1 cellular context compared by ENCODE assay signal in genomic region chr3:47282424-47283192, GRCh38.
A peak's percentile ranks its signal among the peaks of the same experiment; 100 is the strongest.
TF ChIP-seq lines count a peak whose summit lies in the region.

TSS of gene KIF9 (minus strand) at chr3:47282799. CDS start at chr3:47277374, 5,425 bp downstream.
TSS of gene KLHL18 (plus strand) at chr3:47282944. CDS start at chr3:47282966, 22 bp downstream.

TF ChIP-seq in H1, 55 proteins besides CTCF, POLR2A, EP300 and RAD21:
- TF ChIP-seq KDM1A (IDR thresholded peaks at IDR 0.05; ENCODE audit: borderline replicate concordance, low read length) (no peak), NANOG (IDR thresholded peaks at IDR 0.05; ENCODE audit: insufficient read depth, low read depth, low read length, poor library complexity, severe bottlenecking) (no peak), RFX5 (IDR thresholded peaks at IDR 0.05; ENCODE audit: borderline replicate concordance, low read depth, low read length) (no peak), RXRA (IDR thresholded peaks at IDR 0.05; ENCODE audit: insufficient read depth, low read depth, low read length) (no peak), YY1 (IDR thresholded peaks at IDR 0.05; ENCODE audit: low read depth, low read length) (peak; percentile 72; the same call in 1 of the 2 replicates), TBP (IDR thresholded peaks at IDR 0.05; ENCODE audit: low read depth, low read length) (peak; percentile 45; the same call in 1 of the 2 replicates), ATF3 (IDR thresholded peaks at IDR 0.05; ENCODE audit: insufficient read depth, low read depth, low read length) (no peak), SAP30 (IDR thresholded peaks at IDR 0.05; ENCODE audit: insufficient read depth, insufficient replicate concordance, low read length) (peak; percentile 87), JUND (IDR thresholded peaks at IDR 0.05; ENCODE audit: low read length) (peak; percentile 53; the same call in 1 of the 2 replicates), CHD7 (IDR thresholded peaks at IDR 0.05; ENCODE audit: insufficient replicate concordance, low read length) (no peak), CEBPB (IDR thresholded peaks at IDR 0.05; ENCODE audit: low read depth, low read length) (no peak), E2F6 (IDR thresholded peaks at IDR 0.05) (peak; percentile 49; the same call in 1 of the 2 replicates), SIX5 (IDR thresholded peaks at IDR 0.05; ENCODE audit: low read depth, low read length) (no peak), HDAC6 (IDR thresholded peaks at IDR 0.05; ENCODE audit: low read depth, low read length) (no peak), RBBP5 (IDR thresholded peaks at IDR 0.05; ENCODE audit: borderline replicate concordance, low read depth, low read length) (peak; percentile 96; the same call in 1 of the 2 replicates), FOSL1 (IDR thresholded peaks at IDR 0.05; ENCODE audit: insufficient read depth, low read depth, low read length) (no peak), SUZ12 (IDR thresholded peaks at IDR 0.05; ENCODE audit: low read length) (no peak), USF2 (IDR thresholded peaks at IDR 0.05; ENCODE audit: low read length) (no peak), CHD1 (IDR thresholded peaks at IDR 0.05; ENCODE audit: low read depth, low read length) (no peak), POLR2AphosphoS5 (IDR thresholded peaks at IDR 0.05; ENCODE audit: low read depth, low read length) (peak; percentile 56; the same call in 1 of the 2 replicates), MAX (IDR thresholded peaks at IDR 0.05) (peak; percentile 73), ZNF274 (IDR thresholded peaks at IDR 0.05; ENCODE audit: borderline replicate concordance, extremely low read depth, low read length) (no peak), GABPA (IDR thresholded peaks at IDR 0.05; ENCODE audit: borderline replicate concordance, insufficient read depth, low read length) (peak; percentile 84; the same call in 1 of the 2 replicates), TEAD4 (IDR thresholded peaks at IDR 0.05; ENCODE audit: low read depth, low read length) (no peak), TCF12 (IDR thresholded peaks at IDR 0.05; ENCODE audit: low read depth, low read length) (no peak), HDAC2 (IDR thresholded peaks at IDR 0.05; ENCODE audit: borderline replicate concordance in 1 of 2, low read depth in 2 of 2, low read length in 2 of 2) (peak; percentile 48 to 97; a peak in 2 of 4 replicates), BACH1 (IDR thresholded peaks at IDR 0.05; ENCODE audit: low read length) (peak; percentile 28; the same call in 1 of the 2 replicates), TAF1 (IDR thresholded peaks at IDR 0.05; ENCODE audit: low read depth, low read length) (peak; percentile 72), KDM5A (IDR thresholded peaks at IDR 0.05; ENCODE audit: low read length) (no peak), BCL11A (IDR thresholded peaks at IDR 0.05; ENCODE audit: low read depth in 2 of 2, low read length in 2 of 2) (no peak), TAF7 (optimal IDR thresholded peaks at IDR 0.05; ENCODE audit: borderline replicate concordance, low read depth, low read length) (no peak), POU5F1 (IDR thresholded peaks at IDR 0.05; ENCODE audit: low read depth, low read length) (no peak), CBX8 (IDR thresholded peaks at IDR 0.05; ENCODE audit: borderline replicate concordance, low read depth, low read length) (no peak), PHF8 (conservative IDR thresholded peaks at IDR 0.05; ENCODE audit: low read depth, low read length) (peak; percentile 87), SIN3A (conservative IDR thresholded peaks at IDR 0.05 in 1 of 2, IDR thresholded peaks at IDR 0.05 in 1 of 2; ENCODE audit: low read depth in 1 of 2, low read length in 2 of 2) (peak; percentile 96 to 99), EZH2 (IDR thresholded peaks at IDR 0.05; ENCODE audit: low read depth, low read length, severe bottlenecking) (no peak), ATF2 (IDR thresholded peaks at IDR 0.05; ENCODE audit: low read length) (no peak), CBX5 (IDR thresholded peaks at IDR 0.05; ENCODE audit: low read depth, low read length) (no peak), GTF2F1 (IDR thresholded peaks at IDR 0.05; ENCODE audit: borderline replicate concordance, low read depth, low read length) (0 out of 2 replicates have a peak, but pooled peaks have one; percentile 8), JUN (IDR thresholded peaks at IDR 0.05; ENCODE audit: low read depth, low read length) (no peak), SP1 (IDR thresholded peaks at IDR 0.05; ENCODE audit: low read depth, low read length) (no peak), KDM4A (IDR thresholded peaks at IDR 0.05; ENCODE audit: low read depth, low read length, severe bottlenecking) (peak; percentile 91), NRF1 (IDR thresholded peaks at IDR 0.05; ENCODE audit: low read depth, low read length) (peak; percentile 36; the same call in 1 of the 2 replicates), MAFK (IDR thresholded peaks at IDR 0.05; ENCODE audit: low read depth, low read length) (no peak), ASH2L (IDR thresholded peaks at IDR 0.05; ENCODE audit: low read length) (peak; percentile 99), EGR1 (IDR thresholded peaks at IDR 0.05; ENCODE audit: borderline replicate concordance, low read depth, low read length) (no peak; the same call in 1 of the 2 replicates), RNF2 (IDR thresholded peaks at IDR 0.05; ENCODE audit: borderline replicate concordance, low read depth, low read length, missing control alignments, poor library complexity, severe bottlenecking) (no peak), CTBP2 (IDR thresholded peaks at IDR 0.05; ENCODE audit: borderline replicate concordance, insufficient read depth, insufficient read length, low read length) (peak; percentile 36), SIRT6 (IDR thresholded peaks at IDR 0.05; ENCODE audit: low read length) (no peak), CREB1 (IDR thresholded peaks at IDR 0.05) (peak; percentile 88), SP4 (IDR thresholded peaks at IDR 0.05; ENCODE audit: low read length) (no peak), SP2 (IDR thresholded peaks at IDR 0.05; ENCODE audit: low read length) (no peak), CHD2 (IDR thresholded peaks at IDR 0.05; ENCODE audit: low read length) (no peak)
